Comparison of ENCODE assay signal across 30 cellular contexts in the genomic region with DNA sequence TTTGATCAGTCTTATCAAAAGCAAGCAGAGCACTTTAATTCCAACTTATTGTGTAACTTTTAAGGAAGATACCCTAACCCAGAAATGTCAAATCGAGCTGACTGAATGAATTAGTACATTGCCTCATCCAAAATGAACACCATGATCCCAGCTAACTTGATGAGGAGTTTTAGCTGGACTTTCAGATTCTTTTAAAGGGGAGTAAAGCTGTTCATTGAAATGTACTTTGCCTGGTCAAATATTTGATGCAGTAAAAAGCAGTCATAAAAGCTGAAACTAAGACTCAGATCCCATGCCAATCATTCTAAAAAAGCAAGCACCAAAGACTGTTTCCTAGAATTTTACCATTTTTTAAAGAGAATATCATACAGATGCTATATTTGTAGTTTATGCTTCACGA.
"Had no signal": no experiment of that assay in that cellular context is flagged by ENCODE, and none has a peak within 500 bp of the region (broad histone marks: within the 10 kb centered on the region; RNA-seq: fewer than 3 reads in every experiment).

No MANE protein-coding gene starts in this region.

- H3K9me3 Mint-ChIP-seq: neural progenitor cell had no signal

- H3K36me3 ChIP-seq: heart right ventricle, left lung, lower lobe of right lung, neural progenitor cell, neutrophil, ovary, right atrium auricular region, right lobe of liver, thyroid gland, transverse colon, upper lobe of left lung, vagina had no signal

- H3K4me3 Mint-ChIP-seq: naive thymus-derived CD4-positive, alpha-beta T cell; nephron; neural progenitor cell; stimulated activated memory B cell treated with anti-CD40 and anti-IgM and Interleukin-4, amounts not matched to agents 10 μg/mL and 1 μg/mL and 100 μg/mL, for 72 hours; stimulated activated naive CD8-positive, alpha-beta T cell treated with anti-CD3 and anti-CD28 coated beads, Interleukin-15, amount 100 ng/mL, for 72 hours had no signal

- ATAC-seq: heart right ventricle; left cardiac atrium; left lung; lower lobe of right lung; naive thymus-derived CD4-positive, alpha-beta T cell; right lobe of liver; stimulated activated memory B cell treated with anti-CD40 and anti-IgM and Interleukin-4, amounts not matched to agents 10 μg/mL and 1 μg/mL and 100 μg/mL, for 72 hours; stimulated activated naive CD8-positive, alpha-beta T cell treated with anti-CD3 and anti-CD28 coated beads, Interleukin-15, amount 100 ng/mL, for 72 hours had no signal

- H3K27ac Mint-ChIP-seq: naive thymus-derived CD4-positive, alpha-beta T cell; neural progenitor cell; progenitor cell of endocrine pancreas; stimulated activated memory B cell treated with anti-CD40 and anti-IgM and Interleukin-4, amounts not matched to agents 10 μg/mL and 1 μg/mL and 100 μg/mL, for 72 hours; stimulated activated naive CD8-positive, alpha-beta T cell treated with anti-CD3 and anti-CD28 coated beads, Interleukin-15, amount 100 ng/mL, for 72 hours had no signal

- DNase-seq: heart right ventricle; hippocampal formation; kidney glomerular epithelial cell; left cardiac atrium; left lung; lower lobe of right lung; mammary epithelial cell; mesenchymal stem cell; naive thymus-derived CD4-positive, alpha-beta T cell; occipital lobe; ovary; right lobe of liver; stimulated activated CD4-positive, alpha-beta T cell treated with anti-CD3 and anti-CD28 coated beads, Interleukin-1b, Interleukin-23, amount 100 ng/mL, for 48 hours; stimulated activated CD4-positive, alpha-beta T cell treated with anti-CD3 and anti-CD28 coated beads, Interleukin-2, amount 100 ng/mL, for 48 hours; stimulated activated CD4-positive, alpha-beta T cell treated with anti-CD3 and anti-CD28 coated beads, Interleukin-4, amount 100 ng/mL, for 4 hours; stimulated activated CD8-positive, alpha-beta memory T cell treated with anti-CD3 and anti-CD28 coated beads, Interleukin-4, amount 100 ng/mL, for 48 hours; stimulated activated naive CD4-positive, alpha-beta T cell treated with Interleukin-2 at 50 U/mL for 16 hours; stimulated activated naive CD8-positive, alpha-beta T cell treated with anti-CD3 and anti-CD28 coated beads, Interleukin-15, amount 100 ng/mL, for 72 hours; substantia nigra; thyroid gland; transverse colon; upper lobe of left lung had no signal

- H3K9ac ChIP-seq: neural progenitor cell had no signal

- H3K4me1 ChIP-seq: heart right ventricle, left lung, lower lobe of right lung, neural progenitor cell, right atrium auricular region, right lobe of liver, thyroid gland, upper lobe of left lung, vagina had no signal

- H3K27me3 ChIP-seq: heart right ventricle, left lung, neural progenitor cell, neutrophil, ovary, right atrium auricular region, right lobe of liver, thyroid gland, transverse colon, upper lobe of left lung, vagina had no signal

- H3K27ac ChIP-seq: heart right ventricle, left lung, lower lobe of right lung, neural progenitor cell, neutrophil, ovary, right atrium auricular region, right lobe of liver, thyroid gland, transverse colon, upper lobe of left lung, vagina had no signal

- H3K27me3 Mint-ChIP-seq: naive thymus-derived CD4-positive, alpha-beta T cell; progenitor cell of endocrine pancreas; stimulated activated memory B cell treated with anti-CD40 and anti-IgM and Interleukin-4, amounts not matched to agents 10 μg/mL and 1 μg/mL and 100 μg/mL, for 72 hours; stimulated activated naive CD8-positive, alpha-beta T cell treated with anti-CD3 and anti-CD28 coated beads, Interleukin-15, amount 100 ng/mL, for 72 hours had no signal

- H3K36me3 Mint-ChIP-seq: naive thymus-derived CD4-positive, alpha-beta T cell; neural progenitor cell; stimulated activated memory B cell treated with anti-CD40 and anti-IgM and Interleukin-4, amounts not matched to agents 10 μg/mL and 1 μg/mL and 100 μg/mL, for 72 hours had no signal

- H3K9me3 ChIP-seq: heart right ventricle, left lung, lower lobe of right lung, neutrophil, ovary, right atrium auricular region, right lobe of liver, thyroid gland, transverse colon, upper lobe of left lung, vagina had no signal

- H3K4me1 Mint-ChIP-seq: naive thymus-derived CD4-positive, alpha-beta T cell; neural progenitor cell; stimulated activated memory B cell treated with anti-CD40 and anti-IgM and Interleukin-4, amounts not matched to agents 10 μg/mL and 1 μg/mL and 100 μg/mL, for 72 hours; stimulated activated naive CD8-positive, alpha-beta T cell treated with anti-CD3 and anti-CD28 coated beads, Interleukin-15, amount 100 ng/mL, for 72 hours had no signal

- H2AFZ ChIP-seq: neural progenitor cell had no signal

- H3K4me3 ChIP-seq: heart right ventricle, left lung, lower lobe of right lung, neural progenitor cell, ovary, right atrium auricular region, right lobe of liver, smooth muscle cell, thyroid gland, transverse colon, upper lobe of left lung, vagina had no signal

- H3K4me2 ChIP-seq: neural progenitor cell, smooth muscle cell had no signal
